ENCODE assay signal across 8 cellular contexts in the genomic region with DNA sequence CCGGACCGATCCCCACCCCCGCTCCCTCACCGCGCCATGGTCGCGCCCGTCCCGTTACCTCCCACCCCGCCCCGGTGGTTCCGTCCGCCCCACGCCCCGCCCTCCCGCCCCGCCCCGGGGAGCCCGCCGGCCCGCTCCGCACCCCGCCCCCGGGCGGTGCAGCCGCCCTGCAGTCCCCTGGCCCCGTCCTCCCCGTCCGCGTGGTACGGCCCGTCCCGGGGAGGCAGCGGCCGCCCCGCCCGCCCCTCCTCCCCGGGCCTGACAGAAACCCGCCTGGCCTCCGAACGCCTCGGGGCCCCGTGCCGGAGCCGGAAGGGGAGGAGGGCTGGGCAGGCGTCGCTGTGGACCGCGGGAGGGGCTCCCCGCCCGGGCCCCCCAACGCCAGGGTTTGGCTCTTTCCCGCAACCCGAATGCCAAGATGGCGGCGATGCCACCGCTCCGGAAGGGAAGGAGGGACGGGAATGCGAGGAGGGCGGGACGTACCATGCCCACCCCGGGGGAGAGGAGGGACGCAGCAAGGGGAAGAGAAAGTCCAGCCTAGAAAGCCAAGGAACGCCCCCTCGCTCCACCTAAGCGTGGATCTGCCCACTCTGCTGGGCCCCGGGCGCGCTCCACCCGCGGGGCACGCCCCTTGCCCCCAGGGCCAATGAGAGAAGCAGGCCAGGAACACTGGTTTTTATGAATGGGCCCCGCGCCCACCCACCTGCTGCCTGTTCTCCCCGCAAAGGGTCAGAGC. TPM values are rescaled to one million over a fixed set of nuclear protein-coding genes. Genes with fewer than 3 reads are reported as not detected.
A peak's percentile ranks its signal among the peaks of the same experiment; 100 is the strongest.
DNase-seq lines count a peak whose midpoint lies in the region; ATAC-seq, FAIRE-seq and TF ChIP-seq lines count a peak whose summit lies in the region.

A gene (minus strand): TSS at position 56 of the 736 bp plus-strand sequence. CDS start 132 bp downstream, outside the sequence.

- peak within 1 kb of the TSS; percentile 76 to 98 (median 90) for H3K4me3 ChIP-seq in HepG2 (replicated peaks in 1 of 3; ENCODE audit: insufficient read depth in 1 of 3, low read depth in 2 of 3, low read length in 3 of 3)

- in situ Hi-C loops in HepG2 (cut with HindIII; ENCODE audit: extremely low pct_ligation_motif_present, low pct_unique_long_range_greater_than_20kb): no loop called here

- no TSS peak for BruUV-seq in HepG2 (replicated peaks; lab: Mats Ljungman, UMichigan)

- peaks cover 42% of the 10 kb centered on the region for H3K79me2 ChIP-seq in HepG2 (ENCODE audit: insufficient read depth, low read length)

- ATAC-seq in GM19438 (IDR thresholded peaks at IDR 0.05; ENCODE audit: low read depth, unreplicated experiment) (peak; percentile 83), HG03571 (IDR thresholded peaks at IDR 0.05; ENCODE audit: unreplicated experiment) (peak; percentile 74), HepG2 (peak; percentile 92)

- peaks cover 22% of the 10 kb centered on the region; the same call in 1 of the 2 replicates for H4K20me1 ChIP-seq in HepG2 (ENCODE audit: insufficient read depth, low read length)

- H3K4me1 ChIP-seq in HepG2 (ENCODE audit: insufficient read depth, low read length): peaks cover 39% of the 10 kb centered on the region

- no peaks in the 10 kb centered on the region for H3K27me3 ChIP-seq in HepG2 (ENCODE audit: control insufficient read depth in 1 of 2, insufficient read depth in 2 of 2, low read length in 2 of 2)

- TF ChIP-seq EP300 in HepG2 (IDR thresholded peaks at IDR 0.05; ENCODE audit: low read depth in 2 of 2, low read length in 2 of 2) (peak in 1 of 2 experiments; percentile 9; a peak in 2 of 4 replicates), HepG2 (CRISPR knock-in tag; IDR thresholded peaks at IDR 0.05; ENCODE audit: borderline replicate concordance) (peak; percentile 70; the same call in 1 of the 2 replicates)

- intact Hi-C loops in HepG2 (cut with micrococcal nuclease; ENCODE audit: unreplicated experiment): loop anchor here (1.0 to 2.0 kb wide), 2 partner anchors 47 to 70 kb away; a partner anchor contains a TSS

- 0 out of 2 replicates have a peak, but pooled peaks have one; percentile 12 for TF ChIP-seq CTCF in HepG2 (CRISPR knock-in tag; IDR thresholded peaks at IDR 0.05)

- WGBS in HepG2 (ENCODE audit: low lambda C conversion rate): 0% methylated on average over 20 of the region's 76 CpGs

- peak within 1 kb of the TSS; percentile 86 for H3K4me2 ChIP-seq in HepG2 (ENCODE audit: low read depth, low read length)

- H2AFZ ChIP-seq in HepG2 (ENCODE audit: low read length): no peak within 1 kb of the TSS

- TF ChIP-seq RAD21 in HepG2 (CRISPR knock-in tag; IDR thresholded peaks at IDR 0.05): peak; percentile 61

- POLR2A ChIA-PET in HepG2 (lab: Yijun Ruan, JAX): interaction anchor here (0.7 to 2.3 kb wide), 11 partner anchors 22 to 115 kb away, joined by 3 to 11 read pairs (median 3); a partner anchor contains a TSS

- peak within 1 kb of the TSS; percentile 99 for H3K27ac ChIP-seq in HepG2 (ENCODE audit: extremely low read length, insufficient read depth, low read length)

- CTCF ChIA-PET in HepG2 (lab: Yijun Ruan, JAX; ENCODE audit: low intra/inter-chr PET ratio, low total read pairs): no interaction called here

- H3K9ac ChIP-seq in HepG2 (ENCODE audit: insufficient read depth, low read depth, low read length): peak within 1 kb of the TSS; percentile 99

- no peak for FAIRE-seq in HepG2 (lab: Jason Lieb, UNC)

- DNase-seq in CD1c-positive myeloid dendritic cell (ENCODE audit: extremely low spot score): peak; percentile 95
- peak; percentile 100 for DNase-seq in NCI-H82 (lab: John Stamatoyannopoulos, UW)
- DNase-seq in activated CD4-positive, alpha-beta T cell treated with anti-CD3 and anti-CD28 coated beads, Interleukin-2, amount 50 U/mL, for 48 hours: peak; percentile 90 to 93
- DNase-seq in dermis blood vessel endothelial cell: peak; percentile 97
- DNase-seq in HepG2 (ENCODE audit: low spot score): peak; percentile 98
- peak; percentile 81 to 82 for DNase-seq in stimulated activated CD4-positive, alpha-beta T cell treated with anti-CD3 and anti-CD28 coated beads, Interleukin-2, amount 100 ng/mL, for 48 hours

- TF ChIP-seq POLR2A in HepG2 (IDR thresholded peaks at IDR 0.05; ENCODE audit: insufficient read depth in 1 of 2, low read depth in 2 of 2, low read length in 2 of 2): peak in 1 of 2 experiments; percentile 79; a peak in 3 of 4 replicates

- no peaks in the 10 kb centered on the region for H3K9me3 ChIP-seq in HepG2 (ENCODE audit: low read length)

- H3K36me3 ChIP-seq in HepG2 (replicated peaks in 1 of 2; ENCODE audit: control insufficient read depth in 1 of 2, insufficient read depth in 2 of 2, low read length in 2 of 2): peaks cover 11 to 34% of the 10 kb centered on the region in 2 experiments

TF ChIP-seq in HepG2, 621 proteins besides CTCF, POLR2A, EP300 and RAD21 (continues in another document):
- peak; percentile 64; the same call in 1 of the 2 replicates for TF ChIP-seq SOX13 (IDR thresholded peaks at IDR 0.05)
- peak in 1 of 2 experiments; percentile 25; a peak in 1 of 4 replicates for TF ChIP-seq SOX13 (CRISPR knock-in tag; conservative IDR thresholded peaks at IDR 0.05 in 1 of 2, IDR thresholded peaks at IDR 0.05 in 1 of 2)
- TF ChIP-seq, protein P1, sequence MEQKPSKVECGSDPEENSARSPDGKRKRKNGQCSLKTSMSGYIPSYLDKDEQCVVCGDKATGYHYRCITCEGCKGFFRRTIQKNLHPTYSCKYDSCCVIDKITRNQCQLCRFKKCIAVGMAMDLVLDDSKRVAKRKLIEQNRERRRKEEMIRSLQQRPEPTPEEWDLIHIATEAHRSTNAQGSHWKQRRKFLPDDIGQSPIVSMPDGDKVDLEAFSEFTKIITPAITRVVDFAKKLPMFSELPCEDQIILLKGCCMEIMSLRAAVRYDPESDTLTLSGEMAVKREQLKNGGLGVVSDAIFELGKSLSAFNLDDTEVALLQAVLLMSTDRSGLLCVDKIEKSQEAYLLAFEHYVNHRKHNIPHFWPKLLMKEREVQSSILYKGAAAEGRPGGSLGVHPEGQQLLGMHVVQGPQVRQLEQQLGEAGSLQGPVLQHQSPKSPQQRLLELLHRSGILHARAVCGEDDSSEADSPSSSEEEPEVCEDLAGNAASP (CRISPR knock-in tag; IDR thresholded peaks at IDR 0.05; ENCODE audit: borderline replicate concordance): 0 out of 2 replicates have a peak, but pooled peaks have one; percentile 61
- TF ChIP-seq, protein P2, sequence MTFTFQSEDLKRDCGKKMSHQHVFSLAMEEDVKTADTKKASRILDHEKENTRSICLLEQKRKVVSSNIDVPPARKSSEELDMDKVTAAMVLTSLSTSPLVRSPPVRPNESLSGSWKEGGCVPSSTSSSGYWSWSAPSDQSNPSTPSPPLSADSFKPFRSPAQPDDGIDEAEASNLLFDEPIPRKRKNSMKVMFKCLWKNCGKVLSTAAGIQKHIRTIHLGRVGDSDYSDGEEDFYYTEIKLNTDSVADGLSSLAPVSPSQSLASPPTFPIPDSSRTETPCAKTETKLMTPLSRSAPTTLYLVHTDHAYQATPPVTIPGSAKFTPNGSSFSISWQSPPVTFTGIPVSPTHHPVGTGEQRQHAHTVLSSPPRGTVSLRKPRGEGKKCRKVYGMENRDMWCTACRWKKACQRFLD (CRISPR knock-in tag; IDR thresholded peaks at IDR 0.05; ENCODE audit: borderline replicate concordance): no peak

RNA-seq across cellular contexts. Expression of the gene that starts here (rescaled TPM):
- total RNA-seq in dermis blood vessel endothelial cell: 55.3 and 76.7 TPM in 2 replicates
- 54.0 and 63.6 TPM in 2 replicates for total RNA-seq in HepG2 (2016; rRNA removed; fragmentation: Illumina TruSeq; extraction: Trizol)
- total RNA-seq in HepG2 (2016; cell fraction: cytosol; rRNA removed; fragmentation: Illumina TruSeq; extraction: Trizol; ENCODE audit: low read depth): 24.2 and 25.6 TPM in 2 replicates
- total RNA-seq in HepG2 (2016; cell fraction: insoluble cytoplasmic fraction; rRNA removed; fragmentation: Illumina TruSeq; extraction: Trizol): 50.9 and 54.9 TPM in 2 replicates
- total RNA-seq in HepG2 (2016; cell fraction: membrane; rRNA removed; fragmentation: Illumina TruSeq; extraction: Trizol): 49.8 and 54.0 TPM in 2 replicates
- 32.5 and 37.2 TPM in 2 replicates for total RNA-seq in HepG2 (2016; cell fraction: nucleus; rRNA removed; fragmentation: Illumina TruSeq; extraction: Trizol)
- 20.4 and 24.5 TPM in 2 replicates for polyA plus RNA-seq in HepG2 (2011; rRNA removed)
- polyA plus RNA-seq in HepG2 (2011; cell fraction: cytosol; rRNA removed): 18.5 and 20.4 TPM in 2 replicates
- 45.9 and 55.3 TPM in 2 replicates for polyA plus RNA-seq in HepG2 (2011; cell fraction: nucleus; rRNA removed)
- 22.2 and 27.9 TPM in 2 replicates for polyA plus RNA-seq in HepG2 (2012)
- 12.9 and 15.0 TPM in 2 replicates for polyA plus RNA-seq in HepG2 (2016; cell fraction: cytosol; fragmentation: Illumina TruSeq; extraction: Trizol; ENCODE audit: low read depth)
- polyA plus RNA-seq in HepG2 (2016; cell fraction: insoluble cytoplasmic fraction; fragmentation: Illumina TruSeq; extraction: Trizol; ENCODE audit: low read depth): 41.7 and 46.6 TPM in 2 replicates
- 27.7 and 30.2 TPM in 2 replicates for polyA plus RNA-seq in HepG2 (2016; cell fraction: membrane; fragmentation: Illumina TruSeq; extraction: Trizol; ENCODE audit: low read depth)
- polyA plus RNA-seq in HepG2 (2016; cell fraction: nucleus; fragmentation: Illumina TruSeq; extraction: Trizol; ENCODE audit: insufficient read depth, low read depth): 62.7 and 68.7 TPM in 2 replicates
- polyA minus RNA-seq in HepG2 (2011; rRNA and poly(A)+ RNA removed; ENCODE audit: low replicate concordance): 76.9 and 79.2 TPM in 2 replicates
- 17.3 and 17.5 TPM in 2 replicates for polyA minus RNA-seq in HepG2 (2011; cell fraction: cytosol; rRNA and poly(A)+ RNA removed)
- polyA minus RNA-seq in HepG2 (2011; cell fraction: nucleus; rRNA and poly(A)+ RNA removed): 12.9 and 14.0 TPM in 2 replicates

Comparison
In these comparisons a context has a peak if more than half of its experiments do, and no peak if none do; other contexts are left out.
1. Peak in every context shown above with its lines: DNase-seq, ATAC-seq, H3K4me3 ChIP-seq and H3K27ac ChIP-seq.